12 cellular contexts compared by ENCODE assay signal in genomic region chr1:245673920-245674414, GRCh38.
A peak's percentile ranks its signal among the peaks of the same experiment; 100 is the strongest.
DNase-seq lines count a peak whose midpoint lies in the region; ATAC-seq and TF ChIP-seq lines count a peak whose summit lies in the region.
"Had no signal": no experiment of that assay in that cellular context is flagged by ENCODE, and none has a peak within 500 bp of the region (broad histone marks: within the 10 kb centered on the region; RNA-seq: fewer than 3 reads in every experiment).

No MANE protein-coding gene starts in this region.

- H2AFZ ChIP-seq in OCI-LY3 (ENCODE audit: low read depth, low read length) (no peak overlapping the region), neural progenitor cell (replicated peaks) (no peak overlapping the region)
- H2AFZ ChIP-seq: parathyroid adenoma had no signal

- 0 out of 2 replicates have a peak overlapping the region, but pooled peaks have one; percentile 13 for H3K27ac ChIP-seq in OCI-LY3 (ENCODE audit: low read length)
- H3K27ac ChIP-seq in neural progenitor cell = no peak overlapping the region
- H3K27ac ChIP-seq: HL-60, parathyroid adenoma had no signal

- H3K27me3 Mint-ChIP-seq in neural progenitor cell (ENCODE audit: insufficient read depth, low read depth) = peaks cover 3% of the 10 kb centered on the region
- no peaks in the 10 kb centered on the region for H3K27me3 Mint-ChIP-seq in osteocyte (ENCODE audit: unreplicated experiment)
- H3K27me3 Mint-ChIP-seq: activated CD4-positive, alpha-beta memory T cell treated with anti-CD3 and anti-CD28 coated beads for 36 hours had no signal

- H3K36me3 ChIP-seq in OCI-LY3 (replicated peaks; ENCODE audit: low read depth, low read length) (peaks cover 8% of the 10 kb centered on the region), neural progenitor cell (no peaks in the 10 kb centered on the region)

- H3K4me1 Mint-ChIP-seq in neural progenitor cell (peaks cover 38% of the 10 kb centered on the region), osteocyte (ENCODE audit: unreplicated experiment) (peaks cover 11% of the 10 kb centered on the region)

- DNase-seq in neural progenitor cell (ENCODE audit: low spot score) (no peak), LoVo (ENCODE audit: low spot score) (no peak), DMS 273 treated with DMSO at 0.1 percent for 48 hours (lab: John Stamatoyannopoulos, UW) (no peak), osteocyte (ENCODE audit: extremely low spot score, unreplicated experiment) (no peak)
- no peak for DNase-seq in stimulated activated CD4-positive, alpha-beta T cell treated with anti-CD3 and anti-CD28 coated beads, Interleukin-4, amount 100 ng/mL, for 1 hour
- DNase-seq: activated CD4-positive, alpha-beta memory T cell treated with anti-CD3 and anti-CD28 coated beads for 36 hours; NCI-H82 had no signal

- H3K9me3 Mint-ChIP-seq in neural progenitor cell (no peaks in the 10 kb centered on the region), osteocyte (ENCODE audit: unreplicated experiment) (no peaks in the 10 kb centered on the region)

- peaks cover 2% of the 10 kb centered on the region for H3K36me3 Mint-ChIP-seq in neural progenitor cell
- no peaks in the 10 kb centered on the region for H3K36me3 Mint-ChIP-seq in osteocyte (ENCODE audit: unreplicated experiment)
- H3K36me3 Mint-ChIP-seq: activated CD4-positive, alpha-beta memory T cell treated with anti-CD3 and anti-CD28 coated beads for 36 hours had no signal

- peak; percentile 55 for ATAC-seq in GM19043 (IDR thresholded peaks at IDR 0.05; ENCODE audit: low read depth, unreplicated experiment)
- peak; percentile 65 for ATAC-seq in HG03095 (IDR thresholded peaks at IDR 0.05; ENCODE audit: unreplicated experiment)

- H3K27me3 ChIP-seq in OCI-LY3 (ENCODE audit: low read depth, low read length) = no peaks in the 10 kb centered on the region
- H3K27me3 ChIP-seq in neural progenitor cell = no peaks in the 10 kb centered on the region

- no peaks in the 10 kb centered on the region for H4K20me1 ChIP-seq in OCI-LY3 (ENCODE audit: insufficient read depth, low read length)
- H4K20me1 ChIP-seq in neural progenitor cell (ENCODE audit: low read depth) = no peaks in the 10 kb centered on the region

- H3K4me3 ChIP-seq in OCI-LY3 (ENCODE audit: low read length) = no peak overlapping the region
- no peak overlapping the region for H3K4me3 ChIP-seq in neural progenitor cell

- H3K79me2 ChIP-seq in OCI-LY3 (ENCODE audit: low read length) (no peaks in the 10 kb centered on the region), neural progenitor cell (ENCODE audit: low read depth) (no peaks in the 10 kb centered on the region)
- H3K79me2 ChIP-seq: parathyroid adenoma had no signal

- H3K27ac Mint-ChIP-seq in neural progenitor cell = peak overlapping the region; percentile 67
- no peak overlapping the region for H3K27ac Mint-ChIP-seq in osteocyte (ENCODE audit: unreplicated experiment)
- H3K27ac Mint-ChIP-seq: activated CD4-positive, alpha-beta memory T cell treated with anti-CD3 and anti-CD28 coated beads for 36 hours had no signal

- H3K4me3 Mint-ChIP-seq in neural progenitor cell = no peak overlapping the region
- H3K4me3 Mint-ChIP-seq in osteocyte (ENCODE audit: unreplicated experiment) = no peak overlapping the region
- H3K4me3 Mint-ChIP-seq: activated CD4-positive, alpha-beta memory T cell treated with anti-CD3 and anti-CD28 coated beads for 36 hours had no signal

- H3K4me2 ChIP-seq in OCI-LY3 (ENCODE audit: low read length) (peak overlapping the region; percentile 31), neural progenitor cell (no peak overlapping the region)

- H3F3A ChIP-seq in neural progenitor cell (ENCODE audit: low read depth) = no peaks in the 10 kb centered on the region

- peaks cover 28% of the 10 kb centered on the region for H3K4me1 ChIP-seq in OCI-LY3 (ENCODE audit: low read length)
- no peaks in the 10 kb centered on the region for H3K4me1 ChIP-seq in neural progenitor cell
- H3K4me1 ChIP-seq: parathyroid adenoma had no signal

- TF ChIP-seq CTCF in OCI-LY3 (IDR thresholded peaks at IDR 0.05; ENCODE audit: low read depth, low read length) = no peak
- TF ChIP-seq CTCF in neural progenitor cell (IDR thresholded peaks at IDR 0.05) = no peak
- no peak for TF ChIP-seq CTCF in osteocyte (IDR thresholded peaks at IDR 0.05)

- H3K9ac ChIP-seq in OCI-LY3 (ENCODE audit: low read length) = no peak overlapping the region
- H3K9ac ChIP-seq in neural progenitor cell = no peak overlapping the region
- H3K9ac ChIP-seq: parathyroid adenoma had no signal

- no peaks in the 10 kb centered on the region for H3K9me3 ChIP-seq in OCI-LY3 (ENCODE audit: insufficient read depth, low read length)
- no peaks in the 10 kb centered on the region for H3K9me3 ChIP-seq in neural progenitor cell (ENCODE audit: low read depth)
